1 cellular context compared by ENCODE assay signal in the genomic region with DNA sequence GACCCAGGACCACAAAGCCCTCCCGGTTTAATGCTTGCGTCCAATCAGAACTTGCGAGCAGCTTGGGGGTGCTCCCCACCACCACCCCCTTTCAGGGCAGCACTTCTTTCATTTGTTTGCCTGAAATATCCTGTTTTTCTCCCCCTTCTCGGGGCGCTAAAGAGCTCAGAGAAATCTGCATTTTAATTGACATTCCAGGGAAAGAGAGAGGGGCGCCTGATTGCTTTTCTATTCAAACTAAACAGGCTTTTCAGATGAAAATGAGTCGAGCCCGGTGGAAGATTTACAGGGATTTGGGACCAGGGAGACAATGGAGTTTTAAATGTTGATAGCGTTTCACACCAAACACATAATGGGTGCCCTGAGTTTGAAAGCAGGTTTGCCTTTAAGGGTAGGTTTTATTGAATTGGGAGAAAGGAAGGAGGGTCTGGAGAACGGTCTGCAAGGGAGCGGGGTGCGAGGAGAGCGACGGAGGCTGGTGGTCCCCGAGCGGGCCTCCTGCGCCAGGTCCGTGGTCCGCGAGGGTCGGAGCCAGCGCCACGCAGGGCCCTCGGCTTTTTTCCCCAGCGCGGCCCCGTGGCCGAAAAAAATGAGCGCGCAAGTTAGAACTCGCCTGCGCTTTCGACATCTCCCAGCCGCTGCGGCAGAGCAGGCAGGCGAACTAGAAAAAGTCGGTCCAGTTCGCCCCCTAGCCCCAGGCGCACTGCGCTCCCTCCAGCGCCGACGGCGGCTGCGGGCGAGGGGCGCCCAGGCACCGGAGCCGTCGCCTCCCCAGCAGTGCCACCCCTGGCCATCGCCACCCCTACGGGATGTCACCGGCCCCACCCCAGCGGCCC.
A peak's percentile ranks its signal among the peaks of the same experiment; 100 is the strongest.
TF ChIP-seq lines count a peak whose summit lies in the region.

No MANE protein-coding gene starts in this region.

TF ChIP-seq in HepG2, 621 proteins besides CTCF, POLR2A, EP300 and RAD21 (continued from another document):
- TF ChIP-seq, protein P1, sequence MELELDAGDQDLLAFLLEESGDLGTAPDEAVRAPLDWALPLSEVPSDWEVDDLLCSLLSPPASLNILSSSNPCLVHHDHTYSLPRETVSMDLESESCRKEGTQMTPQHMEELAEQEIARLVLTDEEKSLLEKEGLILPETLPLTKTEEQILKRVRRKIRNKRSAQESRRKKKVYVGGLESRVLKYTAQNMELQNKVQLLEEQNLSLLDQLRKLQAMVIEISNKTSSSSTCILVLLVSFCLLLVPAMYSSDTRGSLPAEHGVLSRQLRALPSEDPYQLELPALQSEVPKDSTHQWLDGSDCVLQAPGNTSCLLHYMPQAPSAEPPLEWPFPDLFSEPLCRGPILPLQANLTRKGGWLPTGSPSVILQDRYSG (CRISPR knock-in tag; IDR thresholded peaks at IDR 0.05): 0 out of 2 replicates have a peak, but pooled peaks have one; percentile 56
- peak; percentile 80 for TF ChIP-seq HNRNPLL (IDR thresholded peaks at IDR 0.05; ENCODE audit: low read depth, low read length, poor library complexity, severe bottlenecking)
- TF ChIP-seq XBP1 (CRISPR knock-in tag; IDR thresholded peaks at IDR 0.05): no peak
- TF ChIP-seq, protein P2, sequence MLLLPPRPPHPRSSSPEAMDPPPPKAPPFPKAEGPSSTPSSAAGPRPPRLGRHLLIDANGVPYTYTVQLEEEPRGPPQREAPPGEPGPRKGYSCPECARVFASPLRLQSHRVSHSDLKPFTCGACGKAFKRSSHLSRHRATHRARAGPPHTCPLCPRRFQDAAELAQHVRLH (CRISPR knock-in tag; IDR thresholded peaks at IDR 0.05; ENCODE audit: borderline replicate concordance, low read depth): no peak
- TF ChIP-seq, protein P3, sequence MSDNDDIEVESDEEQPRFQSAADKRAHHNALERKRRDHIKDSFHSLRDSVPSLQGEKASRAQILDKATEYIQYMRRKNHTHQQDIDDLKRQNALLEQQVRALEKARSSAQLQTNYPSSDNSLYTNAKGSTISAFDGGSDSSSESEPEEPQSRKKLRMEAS (IDR thresholded peaks at IDR 0.05): peak; percentile 28; the same call in 1 of the 2 replicates
- TF ChIP-seq, protein P4, sequence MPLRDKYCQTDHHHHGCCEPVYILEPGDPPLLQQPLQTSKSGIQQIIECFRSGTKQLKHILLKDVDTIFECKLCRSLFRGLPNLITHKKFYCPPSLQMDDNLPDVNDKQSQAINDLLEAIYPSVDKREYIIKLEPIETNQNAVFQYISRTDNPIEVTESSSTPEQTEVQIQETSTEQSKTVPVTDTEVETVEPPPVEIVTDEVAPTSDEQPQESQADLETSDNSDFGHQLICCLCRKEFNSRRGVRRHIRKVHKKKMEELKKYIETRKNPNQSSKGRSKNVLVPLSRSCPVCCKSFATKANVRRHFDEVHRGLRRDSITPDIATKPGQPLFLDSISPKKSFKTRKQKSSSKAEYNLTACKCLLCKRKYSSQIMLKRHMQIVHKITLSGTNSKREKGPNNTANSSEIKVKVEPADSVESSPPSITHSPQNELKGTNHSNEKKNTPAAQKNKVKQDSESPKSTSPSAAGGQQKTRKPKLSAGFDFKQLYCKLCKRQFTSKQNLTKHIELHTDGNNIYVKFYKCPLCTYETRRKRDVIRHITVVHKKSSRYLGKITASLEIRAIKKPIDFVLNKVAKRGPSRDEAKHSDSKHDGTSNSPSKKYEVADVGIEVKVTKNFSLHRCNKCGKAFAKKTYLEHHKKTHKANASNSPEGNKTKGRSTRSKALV (CRISPR knock-in tag; IDR thresholded peaks at IDR 0.05): peak; percentile 93
- no peak for TF ChIP-seq MAZ (IDR thresholded peaks at IDR 0.05; ENCODE audit: borderline replicate concordance, low read depth, low read length)
- 0 out of 2 replicates have a peak, but pooled peaks have one; percentile 2 for TF ChIP-seq MAZ (CRISPR knock-in tag; IDR thresholded peaks at IDR 0.05; ENCODE audit: low read depth)
- peak; percentile 56; the same call in 1 of the 2 replicates for TF ChIP-seq CEBPG (CRISPR knock-in tag; IDR thresholded peaks at IDR 0.05)
- peak; percentile 28; the same call in 1 of the 2 replicates for TF ChIP-seq ZFY (CRISPR knock-in tag; IDR thresholded peaks at IDR 0.05)
- TF ChIP-seq ZNF569 (CRISPR knock-in tag; IDR thresholded peaks at IDR 0.05; ENCODE audit: borderline replicate concordance): no peak
- no peak for TF ChIP-seq KLF12 (CRISPR knock-in tag; IDR thresholded peaks at IDR 0.05; ENCODE audit: borderline replicate concordance)
- no peak for TF ChIP-seq ZC3H4 (CRISPR knock-in tag; IDR thresholded peaks at IDR 0.05; ENCODE audit: borderline replicate concordance)
- peak; percentile 46 for TF ChIP-seq HDAC1 (CRISPR knock-in tag; IDR thresholded peaks at IDR 0.05)
- peak; percentile 13; the same call in 1 of the 2 replicates for TF ChIP-seq ZFP91 (CRISPR knock-in tag; IDR thresholded peaks at IDR 0.05; ENCODE audit: borderline replicate concordance)
- no peak for TF ChIP-seq LCORL (IDR thresholded peaks at IDR 0.05)
- 0 out of 2 replicates have a peak, but pooled peaks have one; percentile 49 for TF ChIP-seq LCORL (CRISPR knock-in tag; IDR thresholded peaks at IDR 0.05)
- TF ChIP-seq, protein P5, sequence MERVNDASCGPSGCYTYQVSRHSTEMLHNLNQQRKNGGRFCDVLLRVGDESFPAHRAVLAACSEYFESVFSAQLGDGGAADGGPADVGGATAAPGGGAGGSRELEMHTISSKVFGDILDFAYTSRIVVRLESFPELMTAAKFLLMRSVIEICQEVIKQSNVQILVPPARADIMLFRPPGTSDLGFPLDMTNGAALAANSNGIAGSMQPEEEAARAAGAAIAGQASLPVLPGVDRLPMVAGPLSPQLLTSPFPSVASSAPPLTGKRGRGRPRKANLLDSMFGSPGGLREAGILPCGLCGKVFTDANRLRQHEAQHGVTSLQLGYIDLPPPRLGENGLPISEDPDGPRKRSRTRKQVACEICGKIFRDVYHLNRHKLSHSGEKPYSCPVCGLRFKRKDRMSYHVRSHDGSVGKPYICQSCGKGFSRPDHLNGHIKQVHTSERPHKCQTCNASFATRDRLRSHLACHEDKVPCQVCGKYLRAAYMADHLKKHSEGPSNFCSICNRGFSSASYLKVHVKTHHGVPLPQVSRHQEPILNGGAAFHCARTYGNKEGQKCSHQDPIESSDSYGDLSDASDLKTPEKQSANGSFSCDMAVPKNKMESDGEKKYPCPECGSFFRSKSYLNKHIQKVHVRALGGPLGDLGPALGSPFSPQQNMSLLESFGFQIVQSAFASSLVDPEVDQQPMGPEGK (CRISPR knock-in tag; IDR thresholded peaks at IDR 0.05): 0 out of 2 replicates have a peak, but pooled peaks have one; percentile 34
- no peak for TF ChIP-seq ZNF496 (CRISPR knock-in tag; IDR thresholded peaks at IDR 0.05; ENCODE audit: insufficient replicate concordance)
- TF ChIP-seq, protein P6, sequence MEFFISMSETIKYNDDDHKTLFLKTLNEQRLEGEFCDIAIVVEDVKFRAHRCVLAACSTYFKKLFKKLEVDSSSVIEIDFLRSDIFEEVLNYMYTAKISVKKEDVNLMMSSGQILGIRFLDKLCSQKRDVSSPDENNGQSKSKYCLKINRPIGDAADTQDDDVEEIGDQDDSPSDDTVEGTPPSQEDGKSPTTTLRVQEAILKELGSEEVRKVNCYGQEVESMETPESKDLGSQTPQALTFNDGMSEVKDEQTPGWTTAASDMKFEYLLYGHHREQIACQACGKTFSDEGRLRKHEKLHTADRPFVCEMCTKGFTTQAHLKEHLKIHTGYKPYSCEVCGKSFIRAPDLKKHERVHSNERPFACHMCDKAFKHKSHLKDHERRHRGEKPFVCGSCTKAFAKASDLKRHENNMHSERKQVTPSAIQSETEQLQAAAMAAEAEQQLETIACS (CRISPR knock-in tag; IDR thresholded peaks at IDR 0.05): peak; percentile 76
- TF ChIP-seq MED13 (CRISPR knock-in tag; IDR thresholded peaks at IDR 0.05): 0 out of 2 replicates have a peak, but pooled peaks have one; percentile 58
- TF ChIP-seq, protein P7, sequence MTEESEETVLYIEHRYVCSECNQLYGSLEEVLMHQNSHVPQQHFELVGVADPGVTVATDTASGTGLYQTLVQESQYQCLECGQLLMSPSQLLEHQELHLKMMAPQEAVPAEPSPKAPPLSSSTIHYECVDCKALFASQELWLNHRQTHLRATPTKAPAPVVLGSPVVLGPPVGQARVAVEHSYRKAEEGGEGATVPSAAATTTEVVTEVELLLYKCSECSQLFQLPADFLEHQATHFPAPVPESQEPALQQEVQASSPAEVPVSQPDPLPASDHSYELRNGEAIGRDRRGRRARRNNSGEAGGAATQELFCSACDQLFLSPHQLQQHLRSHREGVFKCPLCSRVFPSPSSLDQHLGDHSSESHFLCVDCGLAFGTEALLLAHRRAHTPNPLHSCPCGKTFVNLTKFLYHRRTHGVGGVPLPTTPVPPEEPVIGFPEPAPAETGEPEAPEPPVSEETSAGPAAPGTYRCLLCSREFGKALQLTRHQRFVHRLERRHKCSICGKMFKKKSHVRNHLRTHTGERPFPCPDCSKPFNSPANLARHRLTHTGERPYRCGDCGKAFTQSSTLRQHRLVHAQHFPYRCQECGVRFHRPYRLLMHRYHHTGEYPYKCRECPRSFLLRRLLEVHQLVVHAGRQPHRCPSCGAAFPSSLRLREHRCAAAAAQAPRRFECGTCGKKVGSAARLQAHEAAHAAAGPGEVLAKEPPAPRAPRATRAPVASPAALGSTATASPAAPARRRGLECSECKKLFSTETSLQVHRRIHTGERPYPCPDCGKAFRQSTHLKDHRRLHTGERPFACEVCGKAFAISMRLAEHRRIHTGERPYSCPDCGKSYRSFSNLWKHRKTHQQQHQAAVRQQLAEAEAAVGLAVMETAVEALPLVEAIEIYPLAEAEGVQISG (CRISPR knock-in tag; IDR thresholded peaks at IDR 0.05): peak; percentile 40; the same call in 1 of the 2 replicates
